8 cellular contexts compared by ENCODE assay signal in the genomic region with DNA sequence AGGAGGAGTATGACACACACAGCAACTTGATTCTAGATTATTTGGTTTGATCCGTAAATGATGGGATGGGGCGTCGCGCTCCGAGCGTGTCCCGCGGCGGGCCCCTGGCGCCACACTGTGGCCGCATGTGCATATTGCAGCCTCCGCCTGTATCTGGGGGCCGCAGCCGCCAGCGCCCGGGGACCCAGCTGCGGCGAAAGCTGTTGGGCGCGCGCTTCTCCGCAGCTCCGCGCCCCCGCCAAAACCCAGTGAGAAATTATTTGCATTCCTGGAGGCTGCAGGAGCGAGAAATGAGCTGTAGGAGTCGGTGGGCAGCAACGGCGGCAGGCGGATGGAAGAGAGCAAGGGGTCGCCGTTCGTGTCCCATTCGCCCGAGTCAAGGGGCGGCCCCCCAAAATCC. TPM values are rescaled to one million over a fixed set of nuclear protein-coding genes. Genes with fewer than 3 reads are reported as not detected.
DNase-seq lines count a peak whose midpoint lies in the region; ATAC-seq and TF ChIP-seq lines count a peak whose summit lies in the region.
"Not testable (repeated sequence)": the region's sequence is repeated elsewhere in the genome, so short reads cannot be mapped to it uniquely, and the experiment has no call there.

No MANE protein-coding gene starts in this region.

- H3K4me3 ChIP-seq in OCI-LY1 (ENCODE audit: low read depth, low read length, poor library complexity, severe bottlenecking) (peak overlapping the region; percentile 59), lung (peak overlapping the region; percentile 39)
- H3K4me3 ChIP-seq in endocrine pancreas (ENCODE audit: control insufficient read depth, insufficient read depth, low read length), result not testable (repeated sequence)

- H3K9ac ChIP-seq in OCI-LY1 (ENCODE audit: low read length) (peak overlapping the region; percentile 51; the same call in 1 of the 2 replicates), endocrine pancreas (ENCODE audit: control insufficient read depth, insufficient read depth, low read length) (peak overlapping the region; percentile 41)

- not testable (repeated sequence) for H3K36me3 ChIP-seq in OCI-LY1 (ENCODE audit: insufficient read depth, low read length); endocrine pancreas (ENCODE audit: control insufficient read depth, insufficient read depth, low read length); lung (ENCODE audit: control insufficient read depth in 2 of 2, insufficient read depth in 2 of 2, low read length in 2 of 2)

- not testable (repeated sequence) for TF ChIP-seq CTCF in C4-2B (conservative IDR thresholded peaks at IDR 0.05); OCI-LY1 (IDR thresholded peaks at IDR 0.05; ENCODE audit: low read length)
- TF ChIP-seq CTCF in lung (IDR thresholded peaks at IDR 0.05; ENCODE audit: control extremely low read depth, extremely low read depth), result peak; percentile 13

- H3K79me2 ChIP-seq in OCI-LY1 (ENCODE audit: insufficient read depth, low read length), result not testable (repeated sequence)

- H3K27ac ChIP-seq in C4-2B (peak overlapping the region; percentile 60), lung (ENCODE audit: low read depth in 1 of 2, low read length in 1 of 2) (peak overlapping the region; percentile 66 to 77)
- H3K27ac ChIP-seq in OCI-LY1 (ENCODE audit: low read depth, low read length, poor library complexity, severe bottlenecking), result not testable (repeated sequence)

- not testable (repeated sequence) for H2AFZ ChIP-seq in OCI-LY1 (ENCODE audit: low read length)

- ATAC-seq in GM19452 (IDR thresholded peaks at IDR 0.05; ENCODE audit: unreplicated experiment) (peak; percentile 73), HG03439 (IDR thresholded peaks at IDR 0.05; ENCODE audit: unreplicated experiment) (peak; percentile 83), lung (ENCODE audit: insufficient read depth, low FRiP score) (peak; percentile 92)

- not testable (repeated sequence) for H3K4me1 ChIP-seq in OCI-LY1 (ENCODE audit: insufficient read depth, low read length, severe bottlenecking); endocrine pancreas (ENCODE audit: control insufficient read depth, insufficient read depth, low read length); lung (ENCODE audit: control insufficient read depth in 2 of 2, insufficient read depth in 2 of 2, low read length in 2 of 2)

- not testable (repeated sequence) for H4K20me1 ChIP-seq in OCI-LY1 (ENCODE audit: insufficient read depth, low read length)

- not testable (repeated sequence) for H3K9me3 ChIP-seq in OCI-LY1 (ENCODE audit: low read length); endocrine pancreas (ENCODE audit: control insufficient read depth, low read length); lung (ENCODE audit: control insufficient read depth in 2 of 2, insufficient read depth in 1 of 2, low read length in 1 of 2)

- H3K4me2 ChIP-seq in OCI-LY1 (ENCODE audit: low read length), result peak overlapping the region; percentile 52

- peak; percentile 77 for DNase-seq in activated T-cell treated with anti-CD3 and anti-CD28 coated beads, Interleukin-2, amount 50 U/mL, for 1 hour
- DNase-seq in lung (ENCODE audit: low spot score), result peak; percentile 39
- peak; percentile 34 for DNase-seq in stimulated activated CD4-positive, alpha-beta T cell treated with anti-CD3 and anti-CD28 coated beads, Interleukin-2, amount 100 ng/mL, for 4 hours (ENCODE audit: low read depth)

- H3K9me2 ChIP-seq in OCI-LY1 (ENCODE audit: low read depth, low read length), result not testable (repeated sequence)

- 0 to 1% methylated on average over 22 to 26 of the region's 36 CpGs for WGBS in lung, 2 donors

- not testable (repeated sequence) for H3F3A ChIP-seq in OCI-LY1 (ENCODE audit: insufficient read depth, low read length)

- H3K27me3 ChIP-seq in OCI-LY1 (ENCODE audit: insufficient read depth, low read length); endocrine pancreas (ENCODE audit: control insufficient read depth, insufficient read depth, low read length); lung (ENCODE audit: control insufficient read depth, insufficient read depth): not testable (repeated sequence)

RNA-seq across cellular contexts. Expression of gene FCGR1A, which starts 10.0 kb away (rescaled TPM):
- 10 to 100 TPM; 11.5 to 25.8 TPM for total RNA-seq in lung
- 10 to 100 TPM; 78.0 to 94.4 TPM for polyA plus RNA-seq in lung
